Comparison of ENCODE assay signal across 2 cellular contexts in genomic region chr2:142310530-142310929, GRCh38.
TF ChIP-seq lines count a peak whose summit lies in the region.

No MANE protein-coding gene starts in this region.

TF ChIP-seq in HepG2, 621 proteins besides CTCF, POLR2A, EP300 and RAD21:
- TF ChIP-seq MAFG (CRISPR knock-in tag; IDR thresholded peaks at IDR 0.05) (no peak), ZFP36 (IDR thresholded peaks at IDR 0.05; ENCODE audit: borderline replicate concordance, low read depth, low read length, partially characterized antibody) (peak; percentile 20)

TF ChIP-seq in K562, 482 proteins besides CTCF, POLR2A, EP300 and RAD21:
- TF ChIP-seq ZFP36 (IDR thresholded peaks at IDR 0.05; ENCODE audit: low read depth, low read length, partially characterized antibody) (peak; percentile 66), FUS (optimal IDR thresholded peaks at IDR 0.05; ENCODE audit: low read depth, low read length) (no peak)
